10 cellular contexts compared by ENCODE assay signal in the genomic region with DNA sequence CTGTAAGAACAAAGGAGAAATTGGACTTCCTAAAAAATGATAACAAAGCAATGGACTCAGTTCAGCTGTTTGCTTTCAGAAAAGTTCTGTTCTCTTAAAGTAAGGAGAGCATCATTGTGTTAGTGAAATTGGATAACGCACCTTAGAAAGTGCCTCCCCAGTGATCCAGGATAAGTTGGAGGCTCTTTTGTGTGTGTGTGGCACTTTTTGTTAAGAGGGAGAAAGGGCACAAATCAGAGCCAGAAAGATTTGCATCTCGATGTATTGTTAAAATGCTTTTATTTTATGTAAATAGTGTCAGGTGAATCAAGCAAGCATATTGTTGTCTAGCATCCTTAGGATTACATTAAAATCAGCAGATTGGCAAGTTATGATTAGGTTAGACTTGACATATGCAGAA. TPM values are rescaled to one million over a fixed set of nuclear protein-coding genes. Genes with fewer than 3 reads are reported as not detected.
DNase-seq lines count a peak whose midpoint lies in the region; ATAC-seq and TF ChIP-seq lines count a peak whose summit lies in the region.
"Had no signal": no experiment of that assay in that cellular context is flagged by ENCODE, and none has a peak within 500 bp of the region (broad histone marks: within the 10 kb centered on the region; RNA-seq: fewer than 3 reads in every experiment).

No MANE protein-coding gene starts in this region.

- H3K9me2 ChIP-seq in neural cell (ENCODE audit: insufficient read depth, low read length) = no peaks in the 10 kb centered on the region

- H4K20me1 ChIP-seq in neural cell (ENCODE audit: insufficient read depth) = no peaks in the 10 kb centered on the region

- H3K4me3 Mint-ChIP-seq in CD4-positive, CD25-positive, alpha-beta regulatory T cell = peak overlapping the region; percentile 73 to 98 (median 78)
- peak overlapping the region; percentile 55 for H3K4me3 Mint-ChIP-seq in dendritic cell treated with granulocyte-macrophage colony-stimulating factor and Interleukin-4, amounts not matched to agents 40 ng/mL and 50 ng/mL, for 4 days

- H3K27ac ChIP-seq in CD4-positive, CD25-positive, alpha-beta regulatory T cell (ENCODE audit: insufficient read depth, low read length, poor library complexity, severe bottlenecking) = no peak overlapping the region
- H3K27ac ChIP-seq in neural cell (ENCODE audit: low read length) = no peak overlapping the region

- TF ChIP-seq CTCF in HFF-Myc (IDR thresholded peaks at IDR 0.05; ENCODE audit: low read depth, low read length, missing control alignments) (no peak), neural cell (IDR thresholded peaks at IDR 0.05; ENCODE audit: poor library complexity, severe bottlenecking) (no peak)

- no peak overlapping the region for H2AFZ ChIP-seq in neural cell (ENCODE audit: low read depth, low read length)

- no peak for TF ChIP-seq RAD21 in neural cell (conservative IDR thresholded peaks at IDR 0.05)

- no peaks in the 10 kb centered on the region for H3K27me3 ChIP-seq in CD4-positive, CD25-positive, alpha-beta regulatory T cell (ENCODE audit: control insufficient read depth, insufficient read depth, low read length)
- H3K27me3 ChIP-seq in neural cell (ENCODE audit: insufficient read depth, low read depth, low read length) = no peaks in the 10 kb centered on the region

- peaks cover 10% of the 10 kb centered on the region for H3K36me3 Mint-ChIP-seq in CD4-positive, CD25-positive, alpha-beta regulatory T cell
- H3K36me3 Mint-ChIP-seq in dendritic cell treated with granulocyte-macrophage colony-stimulating factor and Interleukin-4, amounts not matched to agents 40 ng/mL and 50 ng/mL, for 4 days (ENCODE audit: low read depth) = peaks cover 24% of the 10 kb centered on the region

- H3F3A ChIP-seq in neural cell (ENCODE audit: insufficient read depth, low read length, poor library complexity, severe bottlenecking) = no peaks in the 10 kb centered on the region

- ATAC-seq in CD4-positive, CD25-positive, alpha-beta regulatory T cell (ENCODE audit: low read depth in 2 of 2) = no peak
- ATAC-seq in HG03378 (IDR thresholded peaks at IDR 0.05; ENCODE audit: unreplicated experiment) (no peak), GM21619 (IDR thresholded peaks at IDR 0.05; ENCODE audit: unreplicated experiment) (no peak)

- H3K36me3 ChIP-seq in CD4-positive, CD25-positive, alpha-beta regulatory T cell (ENCODE audit: control insufficient read depth, insufficient read depth, low read length) = no peaks in the 10 kb centered on the region
- no peaks in the 10 kb centered on the region for H3K36me3 ChIP-seq in neural cell (ENCODE audit: insufficient read depth, low read length)

- peak overlapping the region in 2 of 3 donors; percentile 18 to 98 for H3K27ac Mint-ChIP-seq in CD4-positive, CD25-positive, alpha-beta regulatory T cell
- H3K27ac Mint-ChIP-seq in dendritic cell treated with granulocyte-macrophage colony-stimulating factor and Interleukin-4, amounts not matched to agents 40 ng/mL and 50 ng/mL, for 4 days = peak overlapping the region; percentile 98

- intact Hi-C loops in dendritic cell treated with granulocyte-macrophage colony-stimulating factor and Interleukin-4, amounts not matched to agents 40 ng/mL and 50 ng/mL, for 4 days (cut with micrococcal nuclease) = no loop called here

- H3K79me2 ChIP-seq in neural cell (replicated peaks; ENCODE audit: insufficient read depth, low read length) = peaks cover 50% of the 10 kb centered on the region

- no peak for DNase-seq in CD4-positive, CD25-positive, alpha-beta regulatory T cell
- DNase-seq in HFF-Myc (ENCODE audit: extremely low read depth, low read depth) = no peak
- no peak for DNase-seq in RPMI8226
- no peak for DNase-seq in globus pallidus (ENCODE audit: low spot score)
- DNase-seq: activated CD4-positive, alpha-beta T cell treated with anti-CD3 and anti-CD28 coated beads, Interleukin-2, amount 50 U/mL, for 1 hour; NCI-H446 had no signal

- H3K4me1 ChIP-seq in CD4-positive, CD25-positive, alpha-beta regulatory T cell (ENCODE audit: control insufficient read depth, insufficient read depth, low read length, poor library complexity, severe bottlenecking) = peaks cover 17% of the 10 kb centered on the region

- peaks cover 0 to 4% (median 0%) of the 10 kb centered on the region in 7 donors for H3K9me3 Mint-ChIP-seq in CD4-positive, CD25-positive, alpha-beta regulatory T cell
- no peaks in the 10 kb centered on the region for H3K9me3 Mint-ChIP-seq in dendritic cell treated with granulocyte-macrophage colony-stimulating factor and Interleukin-4, amounts not matched to agents 40 ng/mL and 50 ng/mL, for 4 days

- H3K9ac ChIP-seq in neural cell (ENCODE audit: low read length) = no peak overlapping the region

- peaks cover 34 to 59% (median 46%) of the 10 kb centered on the region in 4 donors for H3K4me1 Mint-ChIP-seq in CD4-positive, CD25-positive, alpha-beta regulatory T cell
- H3K4me1 Mint-ChIP-seq in dendritic cell treated with granulocyte-macrophage colony-stimulating factor and Interleukin-4, amounts not matched to agents 40 ng/mL and 50 ng/mL, for 4 days (ENCODE audit: low read depth) = peaks cover 55% of the 10 kb centered on the region

- no peaks in the 10 kb centered on the region for H3K9me3 ChIP-seq in CD4-positive, CD25-positive, alpha-beta regulatory T cell (ENCODE audit: control insufficient read depth in 2 of 2, low read length in 2 of 2)
- H3K9me3 ChIP-seq in neural cell (ENCODE audit: low read length) = no peaks in the 10 kb centered on the region

- no peak for TF ChIP-seq EP300 in neural cell (conservative IDR thresholded peaks at IDR 0.05; ENCODE audit: poor library complexity, severe bottlenecking)

- H3K4me2 ChIP-seq in neural cell (ENCODE audit: low read length) = peak overlapping the region; percentile 96

- peaks cover 4% of the 10 kb centered on the region for H3K27me3 Mint-ChIP-seq in CD4-positive, CD25-positive, alpha-beta regulatory T cell
- no peaks in the 10 kb centered on the region for H3K27me3 Mint-ChIP-seq in dendritic cell treated with granulocyte-macrophage colony-stimulating factor and Interleukin-4, amounts not matched to agents 40 ng/mL and 50 ng/mL, for 4 days

- peak overlapping the region; percentile 91 for H3K4me3 ChIP-seq in CD4-positive, CD25-positive, alpha-beta regulatory T cell (ENCODE audit: low read depth, low read length)
- H3K4me3 ChIP-seq in HFF-Myc (replicated peaks; ENCODE audit: low read depth, low read length) (peak overlapping the region; percentile 71; the same call in 1 of the 2 replicates), neural cell (ENCODE audit: low read length) (peak overlapping the region; percentile 96)

TF ChIP-seq in neural cell, 6 proteins besides CTCF, POLR2A, EP300 and RAD21:
- no peak for TF ChIP-seq MXI1 (conservative IDR thresholded peaks at IDR 0.05; ENCODE audit: poor library complexity, severe bottlenecking)
- TF ChIP-seq, protein P1, sequence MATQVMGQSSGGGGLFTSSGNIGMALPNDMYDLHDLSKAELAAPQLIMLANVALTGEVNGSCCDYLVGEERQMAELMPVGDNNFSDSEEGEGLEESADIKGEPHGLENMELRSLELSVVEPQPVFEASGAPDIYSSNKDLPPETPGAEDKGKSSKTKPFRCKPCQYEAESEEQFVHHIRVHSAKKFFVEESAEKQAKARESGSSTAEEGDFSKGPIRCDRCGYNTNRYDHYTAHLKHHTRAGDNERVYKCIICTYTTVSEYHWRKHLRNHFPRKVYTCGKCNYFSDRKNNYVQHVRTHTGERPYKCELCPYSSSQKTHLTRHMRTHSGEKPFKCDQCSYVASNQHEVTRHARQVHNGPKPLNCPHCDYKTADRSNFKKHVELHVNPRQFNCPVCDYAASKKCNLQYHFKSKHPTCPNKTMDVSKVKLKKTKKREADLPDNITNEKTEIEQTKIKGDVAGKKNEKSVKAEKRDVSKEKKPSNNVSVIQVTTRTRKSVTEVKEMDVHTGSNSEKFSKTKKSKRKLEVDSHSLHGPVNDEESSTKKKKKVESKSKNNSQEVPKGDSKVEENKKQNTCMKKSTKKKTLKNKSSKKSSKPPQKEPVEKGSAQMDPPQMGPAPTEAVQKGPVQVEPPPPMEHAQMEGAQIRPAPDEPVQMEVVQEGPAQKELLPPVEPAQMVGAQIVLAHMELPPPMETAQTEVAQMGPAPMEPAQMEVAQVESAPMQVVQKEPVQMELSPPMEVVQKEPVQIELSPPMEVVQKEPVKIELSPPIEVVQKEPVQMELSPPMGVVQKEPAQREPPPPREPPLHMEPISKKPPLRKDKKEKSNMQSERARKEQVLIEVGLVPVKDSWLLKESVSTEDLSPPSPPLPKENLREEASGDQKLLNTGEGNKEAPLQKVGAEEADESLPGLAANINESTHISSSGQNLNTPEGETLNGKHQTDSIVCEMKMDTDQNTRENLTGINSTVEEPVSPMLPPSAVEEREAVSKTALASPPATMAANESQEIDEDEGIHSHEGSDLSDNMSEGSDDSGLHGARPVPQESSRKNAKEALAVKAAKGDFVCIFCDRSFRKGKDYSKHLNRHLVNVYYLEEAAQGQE (IDR thresholded peaks at IDR 0.05; ENCODE audit: borderline replicate concordance) = no peak
- no peak for TF ChIP-seq TAF1 (IDR thresholded peaks at IDR 0.05; ENCODE audit: low read depth)
- TF ChIP-seq POLR2AphosphoS5 (IDR thresholded peaks at IDR 0.05) = no peak
- TF ChIP-seq EZH2 (IDR thresholded peaks at IDR 0.05; ENCODE audit: borderline replicate concordance, insufficient read depth, low read length, poor library complexity, severe bottlenecking) = no peak
- no peak for TF ChIP-seq SMC3 (conservative IDR thresholded peaks at IDR 0.05; ENCODE audit: poor library complexity)

RNA-seq across cellular contexts. Expression of a gene that starts 2.1 kb away (rescaled TPM):
- total RNA-seq in CD4-positive, CD25-positive, alpha-beta regulatory T cell = 21.7 TPM
- polyA plus RNA-seq in CD4-positive, CD25-positive, alpha-beta regulatory T cell = 10 to 100 TPM; 10.6 to 15.2 (median 14.0) TPM
- 22.4 and 31.5 TPM in 2 replicates for polyA plus RNA-seq in neural cell
- 36.3 and 41.3 TPM in 2 replicates for polyA minus RNA-seq in neural cell
